Comparison of ENCODE assay signal across 8 cellular contexts in genomic region chr7:50792342-50793114, GRCh38. TPM values are rescaled to one million over a fixed set of nuclear protein-coding genes. Genes with fewer than 3 reads are reported as not detected.
DNase-seq lines count a peak whose midpoint lies in the region; ATAC-seq and TF ChIP-seq lines count a peak whose summit lies in the region.

No MANE protein-coding gene starts in this region.

- POLR2A ChIA-PET in Caco-2 (lab: Charles Lee) = no interaction called here
- POLR2A ChIA-PET in OCI-LY7 (lab: Charles Lee) = no interaction called here

- 1 to 2% methylated on average over 90 to 91 of the region's 91 CpGs for WGBS in heart right ventricle, 2 donors

- H3K4me1 Mint-ChIP-seq in Caco-2 (ENCODE audit: low read depth, unreplicated experiment) = no peaks in the 10 kb centered on the region
- H3K4me1 Mint-ChIP-seq in activated T-helper 2 cell treated with anti-CD3 and anti-CD28 coated beads, Interferon-gamma antibody, Interleukin-2, Interleukin-4, amounts not matched to agents 10 μg/mL and 5 μg/mL and 100 μg/mL, durations not matched to agents 14 hours and 24 hours and 36 hours (ENCODE audit: low read depth) = peaks cover 7% of the 10 kb centered on the region

- BruUV-seq in Caco-2 (replicated peaks; lab: Mats Ljungman, UMichigan) = no TSS peak
- BruUV-seq in OCI-LY7 (replicated peaks; lab: Mats Ljungman, UMichigan) = no TSS peak

- H3K4me1 ChIP-seq in Caco-2 (peaks cover 5% of the 10 kb centered on the region; the same call in 1 of the 2 replicates), heart right ventricle (peaks cover 0 to 52% (median 31%) of the 10 kb centered on the region in 9 donors), parathyroid adenoma (no peaks in the 10 kb centered on the region), OCI-LY7 (ENCODE audit: insufficient read depth, low read length, poor library complexity, severe bottlenecking) (no peaks in the 10 kb centered on the region)

- H3K27ac Mint-ChIP-seq in Caco-2 (ENCODE audit: unreplicated experiment) = peak overlapping the region; percentile 87
- peak overlapping the region; percentile 19 for H3K27ac Mint-ChIP-seq in activated T-helper 2 cell treated with anti-CD3 and anti-CD28 coated beads, Interferon-gamma antibody, Interleukin-2, Interleukin-4, amounts not matched to agents 10 μg/mL and 5 μg/mL and 100 μg/mL, durations not matched to agents 14 hours and 24 hours and 36 hours

- no peaks in the 10 kb centered on the region for H3K27me3 Mint-ChIP-seq in Caco-2 (ENCODE audit: insufficient read depth, unreplicated experiment)
- H3K27me3 Mint-ChIP-seq in activated T-helper 2 cell treated with anti-CD3 and anti-CD28 coated beads, Interferon-gamma antibody, Interleukin-2, Interleukin-4, amounts not matched to agents 10 μg/mL and 5 μg/mL and 100 μg/mL, durations not matched to agents 14 hours and 24 hours and 36 hours (ENCODE audit: low read depth) = peaks cover 68% of the 10 kb centered on the region

- H3K27ac ChIP-seq in heart right ventricle = peak overlapping the region; percentile 61 to 94 (median 81)
- no peak overlapping the region for H3K27ac ChIP-seq in parathyroid adenoma
- no peak overlapping the region for H3K27ac ChIP-seq in OCI-LY7 (ENCODE audit: low read depth, low read length, poor library complexity, severe bottlenecking)

- ATAC-seq in heart right ventricle = peak in 7 of 8 donors; percentile 12 to 48 (median 19)

- peak overlapping the region; percentile 41 for H3K4me2 ChIP-seq in parathyroid adenoma (ENCODE audit: low read length)
- H3K4me2 ChIP-seq in OCI-LY7 (ENCODE audit: low read length) = no peak overlapping the region

- no peaks in the 10 kb centered on the region for H3K9me2 ChIP-seq in OCI-LY7 (ENCODE audit: insufficient read depth, low read length)

- H3K9me3 Mint-ChIP-seq in Caco-2 (ENCODE audit: unreplicated experiment) = no peaks in the 10 kb centered on the region
- no peaks in the 10 kb centered on the region for H3K9me3 Mint-ChIP-seq in activated T-helper 2 cell treated with anti-CD3 and anti-CD28 coated beads, Interferon-gamma antibody, Interleukin-2, Interleukin-4, amounts not matched to agents 10 μg/mL and 5 μg/mL and 100 μg/mL, durations not matched to agents 14 hours and 24 hours and 36 hours

- H3K36me3 ChIP-seq in Caco-2 (ENCODE audit: control insufficient read depth, insufficient read depth, low read length) (peaks cover 2% of the 10 kb centered on the region; the same call in 1 of the 2 replicates), heart right ventricle (no peaks in the 10 kb centered on the region), parathyroid adenoma (ENCODE audit: control insufficient read depth, insufficient read depth, low read length) (no peaks in the 10 kb centered on the region), OCI-LY7 (ENCODE audit: insufficient read depth, low read length) (no peaks in the 10 kb centered on the region)

- H3K9me3 ChIP-seq in Caco-2 = no peaks in the 10 kb centered on the region
- peaks cover 0 to 9% (median 0%) of the 10 kb centered on the region in 11 donors for H3K9me3 ChIP-seq in heart right ventricle
- H3K9me3 ChIP-seq in parathyroid adenoma (ENCODE audit: control insufficient read depth, low read length) = no peaks in the 10 kb centered on the region
- no peaks in the 10 kb centered on the region for H3K9me3 ChIP-seq in OCI-LY7 (ENCODE audit: low read length)

- no peaks in the 10 kb centered on the region for H3K27me3 ChIP-seq in Caco-2 (replicated peaks; ENCODE audit: control insufficient read depth, insufficient read depth, low read length)
- H3K27me3 ChIP-seq in heart right ventricle = peaks cover 0 to 9% (median 0%) of the 10 kb centered on the region in 7 donors
- H3K27me3 ChIP-seq in parathyroid adenoma (ENCODE audit: control insufficient read depth, insufficient read depth, low read length) = no peaks in the 10 kb centered on the region

- peak overlapping the region; percentile 88 for H3K4me3 Mint-ChIP-seq in Caco-2 (ENCODE audit: unreplicated experiment)
- H3K4me3 Mint-ChIP-seq in activated T-helper 2 cell treated with anti-CD3 and anti-CD28 coated beads, Interferon-gamma antibody, Interleukin-2, Interleukin-4, amounts not matched to agents 10 μg/mL and 5 μg/mL and 100 μg/mL, durations not matched to agents 14 hours and 24 hours and 36 hours (ENCODE audit: low read depth) = peak overlapping the region; percentile 78

- DNase-seq in Caco-2 (peak in 1 of 2 experiments; percentile 67), LoVo (ENCODE audit: low spot score) (peak; percentile 53), heart right ventricle (peak; percentile 26 to 44), NCI-H526 treated with DMSO at 0.1 percent for 48 hours (lab: John Stamatoyannopoulos, UW) (no peak), OCI-LY7 (ENCODE audit: low spot score) (no peak), Kasumi-1 (lab: John Stamatoyannopoulos, UW) (no peak)
- no peak for DNase-seq in activated T-helper 2 cell treated with anti-CD3 and anti-CD28 coated beads, Interferon-gamma antibody, Interleukin-2, Interleukin-4, amounts not matched to agents 10 μg/mL and 5 μg/mL and 100 μg/mL, durations not matched to agents 14 hours and 24 hours and 36 hours (ENCODE audit: low spot score)

- CTCF ChIA-PET in Caco-2 (lab: Charles Lee) (interaction anchor here (0.5 to 1.0 kb wide), 3 partner anchors 106 to 370 kb away, joined by 3 to 8 read pairs (median 3); no protein-coding TSS in a partner anchor), OCI-LY7 (lab: Charles Lee; ENCODE audit: unreplicated experiment) (no interaction called here)

- no peak overlapping the region for H3K9ac ChIP-seq in parathyroid adenoma

- TF ChIP-seq CTCF in Caco-2 (IDR thresholded peaks at IDR 0.05; ENCODE audit: insufficient read depth in 1 of 2, low read depth in 1 of 2, low read length in 1 of 2, severe bottlenecking in 1 of 2, unreplicated experiment in 1 of 2) (no peak), heart right ventricle (IDR thresholded peaks at IDR 0.05) (peak in 1 of 9 donors; percentile 13), parathyroid adenoma (IDR thresholded peaks at IDR 0.05) (no peak), OCI-LY7 (conservative IDR thresholded peaks at IDR 0.05; ENCODE audit: low read length) (no peak)

- H2AFZ ChIP-seq in parathyroid adenoma (peak overlapping the region; percentile 51), OCI-LY7 (ENCODE audit: low read length) (no peak overlapping the region)

- H3K79me2 ChIP-seq in parathyroid adenoma (peaks cover 6% of the 10 kb centered on the region), OCI-LY7 (ENCODE audit: insufficient read depth, low read depth, low read length) (no peaks in the 10 kb centered on the region)

- intact Hi-C loops in Caco-2 (cut with micrococcal nuclease; ENCODE audit: unreplicated experiment) (loop anchor here (2.0 to 5.0 kb wide), 3 partner anchors 60 to 210 kb away; no protein-coding TSS in a partner anchor), heart right ventricle (cut with DNase I) (loop anchor here in 7 of 10 donors (5.0 to 10.0 kb wide), 11 partner anchors 70 to 352 kb away; no protein-coding TSS in a partner anchor), OCI-LY7 (cut with micrococcal nuclease; ENCODE audit: unreplicated experiment) (no loop called here)
- intact Hi-C loops in activated T-helper 2 cell treated with anti-CD3 and anti-CD28 coated beads, Interferon-gamma antibody, Interleukin-2, Interleukin-4, amounts not matched to agents 10 μg/mL and 5 μg/mL and 100 μg/mL, durations not matched to agents 14 hours and 24 hours and 36 hours (cut with micrococcal nuclease) = loop anchor here (5.0 kb wide), 1 partner anchor 330 kb away; no protein-coding TSS in a partner anchor

- H3K36me3 Mint-ChIP-seq in Caco-2 (ENCODE audit: insufficient read depth, unreplicated experiment) = no peaks in the 10 kb centered on the region
- H3K36me3 Mint-ChIP-seq in activated T-helper 2 cell treated with anti-CD3 and anti-CD28 coated beads, Interferon-gamma antibody, Interleukin-2, Interleukin-4, amounts not matched to agents 10 μg/mL and 5 μg/mL and 100 μg/mL, durations not matched to agents 14 hours and 24 hours and 36 hours (ENCODE audit: low read depth) = no peaks in the 10 kb centered on the region

- peak overlapping the region; percentile 47 for H3K4me3 ChIP-seq in Caco-2 (ENCODE audit: low read depth, low read length)
- H3K4me3 ChIP-seq in heart right ventricle = peak overlapping the region; percentile 36 to 94 (median 72)
- H3K4me3 ChIP-seq in parathyroid adenoma (ENCODE audit: low read depth, low read length) = peak overlapping the region; percentile 32
- no peak overlapping the region for H3K4me3 ChIP-seq in OCI-LY7 (ENCODE audit: low read depth, low read length, poor library complexity, severe bottlenecking)

- H4K20me1 ChIP-seq in OCI-LY7 (ENCODE audit: insufficient read depth, low read length) = no peaks in the 10 kb centered on the region

RNA-seq across cellular contexts. Expression of gene GRB10, which starts 9.8 kb away (rescaled TPM):
- total RNA-seq in Caco-2 (2022) = 79.3 and 87.2 TPM in 2 replicates
- total RNA-seq in activated T-helper 2 cell treated with anti-CD3 and anti-CD28 coated beads, Interferon-gamma antibody, Interleukin-2, Interleukin-4, amounts not matched to agents 10 μg/mL and 5 μg/mL and 100 μg/mL, durations not matched to agents 14 hours and 24 hours and 36 hours = 2.3 and 2.4 TPM in 2 replicates
- total RNA-seq in heart right ventricle = 10 to 100 TPM; 25.5 to 48.7 (median 31.5) TPM
- 10 to 100 TPM; 13.2 to 22.5 TPM for polyA plus RNA-seq in heart right ventricle
- total RNA-seq in OCI-LY7 (2014; rRNA removed; shearing (Covaris generic)) = not detected in 2 replicates
- not detected in 2 replicates for total RNA-seq in OCI-LY7 (2022)

Comparison
In these comparisons a context has a peak if more than half of its experiments do, and no peak if none do; other contexts are left out.
1. DNase-seq: peak in LoVo (single experiment) and heart right ventricle (2 of 2); none in activated T-helper 2 cell treated with anti-CD3 and anti-CD28 coated beads, Interferon-gamma antibody, Interleukin-2, Interleukin-4, amounts not matched to agents 10 μg/mL and 5 μg/mL and 100 μg/mL, durations not matched to agents 14 hours and 24 hours and 36 hours (single experiment), NCI-H526 treated with DMSO at 0.1 percent for 48 hours (single experiment), OCI-LY7 (single experiment) and Kasumi-1 (0 of 2).
2. H3K27ac ChIP-seq: peak in heart right ventricle (10 of 10); none in parathyroid adenoma (single experiment) and OCI-LY7 (single experiment).